ENCODE assay signal across 8 cellular contexts in the genomic region with DNA sequence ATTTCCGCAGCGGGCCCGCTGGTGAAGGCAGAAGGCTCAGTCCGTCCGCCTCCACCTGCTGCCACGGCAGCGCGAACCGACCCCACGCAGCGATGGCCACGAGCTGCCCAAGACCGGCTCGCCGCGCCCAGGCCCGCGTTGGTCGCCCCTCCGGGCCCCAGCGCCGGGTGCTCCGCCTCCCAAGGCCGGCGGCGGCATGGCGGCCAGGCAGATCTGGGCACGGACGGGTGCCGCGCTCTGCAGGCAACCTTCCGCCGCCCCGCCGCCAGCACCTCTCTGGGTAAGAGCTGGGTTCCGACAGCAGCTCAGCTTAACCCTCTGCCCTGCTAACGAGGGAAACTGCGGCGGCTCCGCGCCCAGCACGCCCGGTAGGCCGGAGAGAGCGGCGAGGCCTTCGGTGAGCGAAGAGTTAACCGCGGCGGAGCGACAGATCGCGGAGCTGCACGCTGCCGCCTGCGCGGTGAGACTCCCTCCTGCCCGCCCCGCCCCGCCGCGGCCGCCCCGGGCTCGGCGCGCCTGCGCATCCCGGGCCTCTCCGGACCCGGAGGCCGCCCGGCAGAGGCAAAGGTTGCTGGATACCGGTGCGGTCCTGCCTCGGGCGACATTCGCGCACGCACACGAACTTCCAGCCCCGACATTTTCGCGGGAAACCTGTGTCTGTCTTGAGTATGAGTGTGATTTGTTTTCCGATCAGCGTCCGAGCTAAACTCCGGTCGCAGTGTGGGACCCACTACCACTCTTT. TPM values are rescaled to one million over a fixed set of nuclear protein-coding genes. Genes with fewer than 3 reads are reported as not detected.
DNase-seq lines count a peak whose midpoint lies in the region; ATAC-seq and TF ChIP-seq lines count a peak whose summit lies in the region.

A gene (plus strand): TSS at position 177 of the 742 bp plus-strand sequence. CDS start 20 bp downstream, at position 197.

- intact Hi-C loops in CD14-positive monocyte (cut with micrococcal nuclease): no loop called here
- intact Hi-C loops in activated CD4-positive, alpha-beta memory T cell treated with anti-CD3 and anti-CD28 coated beads for 36 hours (cut with micrococcal nuclease): loop anchor here (1.0 to 10.0 kb wide), 4 partner anchors 14 to 782 kb away; no protein-coding TSS in a partner anchor

- peak within 1 kb of the TSS; percentile 37 to 86 (median 74) for H3K27ac Mint-ChIP-seq in CD14-positive monocyte
- peak within 1 kb of the TSS; percentile 50 for H3K27ac Mint-ChIP-seq in activated CD4-positive, alpha-beta memory T cell treated with anti-CD3 and anti-CD28 coated beads for 36 hours

- CTCF ChIA-PET in activated CD4-positive, alpha-beta memory T cell treated with anti-CD3 and anti-CD28 coated beads for 36 hours (lab: Charles Lee): interaction anchor here (0.6 to 1.6 kb wide), 9 partner anchors 8 to 287 kb away, joined by 3 to 8 read pairs (median 3); a partner anchor contains a TSS

- peak; percentile 95 for ATAC-seq in GM19351 (IDR thresholded peaks at IDR 0.05; ENCODE audit: unreplicated experiment)
- peak; percentile 92 for ATAC-seq in HG03469 (IDR thresholded peaks at IDR 0.05; ENCODE audit: unreplicated experiment)

- peaks cover 51 to 59% (median 58%) of the 10 kb centered on the region in 3 donors for H3K27me3 Mint-ChIP-seq in CD14-positive monocyte (ENCODE audit: low read depth in 3 of 3)
- peaks cover 41% of the 10 kb centered on the region for H3K27me3 Mint-ChIP-seq in activated CD4-positive, alpha-beta memory T cell treated with anti-CD3 and anti-CD28 coated beads for 36 hours

- peaks cover 16% of the 10 kb centered on the region for H3K4me1 ChIP-seq in ectodermal cell (ENCODE audit: control insufficient read depth, insufficient read depth, low read length)

- POLR2A ChIA-PET in activated CD4-positive, alpha-beta memory T cell treated with anti-CD3 and anti-CD28 coated beads for 36 hours (lab: Charles Lee): interaction anchor here (0.9 to 1.7 kb wide), 4 partner anchors 14 to 127 kb away, joined by 4 to 6 read pairs (median 4); a partner anchor contains a TSS

- peaks cover 48% of the 10 kb centered on the region for H3K27me3 ChIP-seq in ectodermal cell (ENCODE audit: control insufficient read depth, insufficient read depth, low read length, poor library complexity, severe bottlenecking)

- H3K36me3 Mint-ChIP-seq in CD14-positive monocyte: peaks cover 0 to 8% of the 10 kb centered on the region in 2 donors
- H3K36me3 Mint-ChIP-seq in activated CD4-positive, alpha-beta memory T cell treated with anti-CD3 and anti-CD28 coated beads for 36 hours: no peaks in the 10 kb centered on the region

- H3K4me1 Mint-ChIP-seq in CD14-positive monocyte: peaks cover 19% of the 10 kb centered on the region
- H3K4me1 Mint-ChIP-seq in activated CD4-positive, alpha-beta memory T cell treated with anti-CD3 and anti-CD28 coated beads for 36 hours (ENCODE audit: low read depth): peaks cover 9% of the 10 kb centered on the region

- no peaks in the 10 kb centered on the region for H3K36me3 ChIP-seq in ectodermal cell (ENCODE audit: control insufficient read depth, insufficient read depth, low read length)

- H3K4me3 ChIP-seq in ectodermal cell (ENCODE audit: insufficient read depth, low read depth, low read length): peak within 1 kb of the TSS; percentile 64

- WGBS in ectodermal cell, 2 experiments: 0 to 1% methylated on average over 90 of the region's 90 CpGs

- DNase-seq in CD14-positive monocyte (ENCODE audit: low spot score): peak; percentile 66
- DNase-seq in NCI-H748 (lab: John Stamatoyannopoulos, UW; ENCODE audit: unreplicated experiment): peak; percentile 86
- DNase-seq in activated CD4-positive, alpha-beta memory T cell treated with anti-CD3 and anti-CD28 coated beads for 36 hours: peak; percentile 85
- DNase-seq in medulla oblongata (ENCODE audit: extremely low spot score): peak; percentile 85
- peak; percentile 64 for DNase-seq in stimulated activated CD8-positive, alpha-beta memory T cell treated with anti-CD3 and anti-CD28 coated beads, Interleukin-12 subunit alpha, Interleukin-12 subunit beta, amount 100 ng/mL, for 1 hour (ENCODE audit: low read depth)

- no peak for TF ChIP-seq CTCF in CD14-positive monocyte (IDR thresholded peaks at IDR 0.05)

- peak within 1 kb of the TSS; percentile 82 for H3K27ac ChIP-seq in ectodermal cell (ENCODE audit: insufficient read depth, low read depth, low read length, poor library complexity, severe bottlenecking)

- peaks cover 0 to 10% (median 6%) of the 10 kb centered on the region in 7 donors for H3K9me3 Mint-ChIP-seq in CD14-positive monocyte
- no peaks in the 10 kb centered on the region for H3K9me3 Mint-ChIP-seq in activated CD4-positive, alpha-beta memory T cell treated with anti-CD3 and anti-CD28 coated beads for 36 hours

- peak within 1 kb of the TSS; percentile 86 to 99 for H3K4me3 Mint-ChIP-seq in CD14-positive monocyte
- H3K4me3 Mint-ChIP-seq in activated CD4-positive, alpha-beta memory T cell treated with anti-CD3 and anti-CD28 coated beads for 36 hours: peak within 1 kb of the TSS; percentile 77

- H3K9me3 ChIP-seq in ectodermal cell (ENCODE audit: control insufficient read depth, low read length): no peaks in the 10 kb centered on the region

RNA-seq across cellular contexts. Expression of the gene that starts here (rescaled TPM):
- 1 to 10 TPM; 5.6 to 8.3 TPM for polyA plus RNA-seq in CD14-positive monocyte
- under 1 TPM; 0.40 to 0.58 TPM for total RNA-seq in activated CD4-positive, alpha-beta memory T cell treated with anti-CD3 and anti-CD28 coated beads for 36 hours
- polyA plus RNA-seq in ectodermal cell (2013, experiment 1 of 4): 8.6 TPM
- 5.8 TPM for polyA plus RNA-seq in ectodermal cell (2013, experiment 2 of 4)
- 6.2 TPM for polyA plus RNA-seq in ectodermal cell (2013, experiment 3 of 4)
- polyA plus RNA-seq in ectodermal cell (2013, experiment 4 of 4): 6.7 TPM

Comparison
In these comparisons a context has a peak if more than half of its experiments do, and no peak if none do; other contexts are left out.
1. Peak in every context shown above with its lines: DNase-seq, ATAC-seq, H3K4me3 ChIP-seq and H3K27ac ChIP-seq.
2. Peak in DNase-seq in activated CD4-positive, alpha-beta memory T cell treated with anti-CD3 and anti-CD28 coated beads for 36 hours; RNA of the gene not detected or under 1 TPM.